20 cellular contexts compared by ENCODE assay signal in genomic region chr9:129813661-129814060, GRCh38. TPM values are rescaled to one million over a fixed set of nuclear protein-coding genes. Genes with fewer than 3 reads are reported as not detected.
A peak's percentile ranks its signal among the peaks of the same experiment; 100 is the strongest.
DNase-seq lines count a peak whose midpoint lies in the region; ATAC-seq and TF ChIP-seq lines count a peak whose summit lies in the region.
"Had no signal": no experiment of that assay in that cellular context is flagged by ENCODE, and none has a peak within 500 bp of the region (broad histone marks: within the 10 kb centered on the region; RNA-seq: fewer than 3 reads in every experiment).

No MANE protein-coding gene starts in this region.

- no peaks in the 10 kb centered on the region for H3K36me3 ChIP-seq in breast epithelium

- H3K9me3 Mint-ChIP-seq in MCF 10A (ENCODE audit: unreplicated experiment) (no peaks in the 10 kb centered on the region), glutamatergic neuron (ENCODE audit: unreplicated experiment) (peaks cover 9% of the 10 kb centered on the region)
- H3K9me3 Mint-ChIP-seq: CD8-positive, alpha-beta T cell had no signal

- no peak overlapping the region for H3K27ac ChIP-seq in breast epithelium
- peak overlapping the region; percentile 97 for H3K27ac ChIP-seq in VCaP
- H3K27ac ChIP-seq: HL-60 had no signal

- peaks cover 78% of the 10 kb centered on the region for H3K36me3 Mint-ChIP-seq in MCF 10A (ENCODE audit: insufficient read depth, unreplicated experiment)
- no peaks in the 10 kb centered on the region for H3K36me3 Mint-ChIP-seq in glutamatergic neuron (ENCODE audit: unreplicated experiment)

- no peak overlapping the region for H3K4me3 ChIP-seq in breast epithelium

- no peaks in the 10 kb centered on the region for H3K27me3 ChIP-seq in breast epithelium

- no peak for TF ChIP-seq POLR2A in breast epithelium (IDR thresholded peaks at IDR 0.05)

- H3K27me3 Mint-ChIP-seq in MCF 10A (ENCODE audit: insufficient read depth, unreplicated experiment) (no peaks in the 10 kb centered on the region), glutamatergic neuron (ENCODE audit: unreplicated experiment) (no peaks in the 10 kb centered on the region)

- no peak overlapping the region for H3K4me3 Mint-ChIP-seq in MCF 10A (ENCODE audit: unreplicated experiment)
- H3K4me3 Mint-ChIP-seq in glutamatergic neuron (ENCODE audit: unreplicated experiment), result peak overlapping the region; percentile 63
- H3K4me3 Mint-ChIP-seq: CD8-positive, alpha-beta T cell had no signal

- CTCF ChIA-PET in MCF 10A (lab: Yijun Ruan, JAX), result no interaction called here

- POLR2A ChIA-PET in MCF 10A (lab: Yijun Ruan, JAX), result interaction anchor here (0.7 to 2.5 kb wide), 4 partner anchors 11 to 88 kb away, joined by 3 to 15 read pairs (median 4); partner anchors contain the start of genes TOR1A and TOR1B

- DNase-seq in MCF 10A (ENCODE audit: unreplicated experiment) (no peak), breast epithelium (ENCODE audit: low spot score in 2 of 2) (no peak), glutamatergic neuron (no peak), RPMI8226 (no peak), NCI-H69 (lab: John Stamatoyannopoulos, UW) (no peak)
- DNase-seq: 8988T; CD8-positive, alpha-beta T cell; DMS 273 treated with DMSO at 0.1 percent for 48 hours; GDM1; MV-4-11; NCI-H1417; NCI-H1930; NCI-H446; NCI-H748 treated with DMSO at 0.1 percent for 48 hours; PC-3; SW 1271 had no signal

- TSS peak; percentile 36 for BruUV-seq in MCF 10A (replicated peaks; lab: Mats Ljungman, UMichigan)

- TF ChIP-seq CTCF in MCF 10A (IDR thresholded peaks at IDR 0.05; ENCODE audit: unreplicated experiment) (no peak), breast epithelium (IDR thresholded peaks at IDR 0.05) (no peak), VCaP (conservative IDR thresholded peaks at IDR 0.05) (no peak), glutamatergic neuron (IDR thresholded peaks at IDR 0.05; ENCODE audit: partially characterized antibody, unreplicated experiment) (no peak)

- ATAC-seq in HG03457 (IDR thresholded peaks at IDR 0.05; ENCODE audit: unreplicated experiment), result no peak
- no peak for ATAC-seq in HG02981 (IDR thresholded peaks at IDR 0.05; ENCODE audit: unreplicated experiment)
- ATAC-seq: CD8-positive, alpha-beta T cell; PC-3 had no signal

- no peaks in the 10 kb centered on the region for H3K4me1 ChIP-seq in breast epithelium

- H3K9me3 ChIP-seq in breast epithelium, result no peaks in the 10 kb centered on the region

- intact Hi-C loops in MCF 10A (cut with micrococcal nuclease), result no loop called here
- intact Hi-C loops in breast epithelium (cut with DNase I; ENCODE audit: low total_unique reads), result no loop called here

- no peak overlapping the region for H3K27ac Mint-ChIP-seq in MCF 10A (ENCODE audit: low read depth, unreplicated experiment)
- peak overlapping the region; percentile 45 for H3K27ac Mint-ChIP-seq in glutamatergic neuron (ENCODE audit: unreplicated experiment)

- no peaks in the 10 kb centered on the region for H3K4me1 Mint-ChIP-seq in MCF 10A (ENCODE audit: insufficient read depth, unreplicated experiment)
- H3K4me1 Mint-ChIP-seq in glutamatergic neuron (ENCODE audit: low read depth, unreplicated experiment), result peaks cover 28% of the 10 kb centered on the region

RNA-seq across cellular contexts. Expression of gene TOR1A, which starts 10.3 kb away (rescaled TPM):
- total RNA-seq in MCF 10A (2022), result 33.6 and 40.4 TPM in 2 replicates
- total RNA-seq in breast epithelium, result 10 to 100 TPM; 54.4 to 60.7 (median 57.8) TPM
- 42.3 TPM for total RNA-seq in glutamatergic neuron (ENCODE audit: unreplicated experiment)

RNA-seq across cellular contexts. Expression of gene TOR1B, which starts 10.7 kb away (rescaled TPM):
- 14.7 and 14.8 TPM in 2 replicates for total RNA-seq in MCF 10A (2022)
- total RNA-seq in breast epithelium, result 10 to 100 TPM; 22.6 to 26.7 (median 23.9) TPM
- 33.5 TPM for total RNA-seq in glutamatergic neuron (ENCODE audit: unreplicated experiment)

RNA-seq across cellular contexts. Expression of gene C9orf78, which starts 21.4 kb away (rescaled TPM):
- 27.6 and 30.0 TPM in 2 replicates for total RNA-seq in MCF 10A (2022)
- total RNA-seq in breast epithelium, result 100 to 1,000 TPM in 1 of 3 donors, 10 to 100 TPM in 2; 56.7 to 189 (median 57.8) TPM
- total RNA-seq in glutamatergic neuron (ENCODE audit: unreplicated experiment), result 46.1 TPM

RNA-seq across cellular contexts. Expression of gene USP20, which starts 21.6 kb away (rescaled TPM):
- total RNA-seq in MCF 10A (2022) (14.7 and 17.1 TPM in 2 replicates), breast epithelium (10 to 100 TPM; 15.0 to 30.9 (median 22.3) TPM), glutamatergic neuron (ENCODE audit: unreplicated experiment) (93.5 TPM)
